ENCODE assay signal across 26 cellular contexts in the genomic region with DNA sequence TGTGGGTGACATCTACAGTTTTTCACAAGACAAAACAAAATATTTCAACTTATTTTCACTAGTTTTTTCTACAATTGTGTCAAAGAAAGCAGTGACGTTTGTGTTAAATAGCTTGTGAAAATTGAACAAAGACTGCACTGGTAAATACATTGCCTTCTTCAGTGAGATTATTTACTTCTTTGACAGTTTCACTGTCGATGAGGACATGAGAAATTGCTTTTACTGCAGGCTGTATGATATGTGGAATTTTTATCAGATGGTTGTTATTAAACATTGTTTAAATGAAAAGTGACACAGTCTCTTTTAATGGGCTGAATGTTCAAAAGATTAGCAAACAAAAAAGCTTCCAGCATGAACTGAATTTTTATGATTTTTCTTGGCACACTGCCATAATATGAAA.
"Had no signal": no experiment of that assay in that cellular context is flagged by ENCODE, and none has a peak within 500 bp of the region (broad histone marks: within the 10 kb centered on the region; RNA-seq: fewer than 3 reads in every experiment).

No MANE protein-coding gene starts in this region.

- H3K4me3 Mint-ChIP-seq: activated CD8-positive, alpha-beta T cell treated with anti-CD3 and anti-CD28 coated beads for 36 hours; activated naive CD8-positive, alpha-beta T cell treated with anti-CD3 and anti-CD28 coated beads, Interleukin-2, amount 10 ng/mL, durations not matched to agents 7 days and 5 days; activated T-cell treated with anti-CD3 and anti-CD28 coated beads, Interleukin-2, amount 50 U/mL, for 72 hours; T-helper 1 cell treated with Interleukin-12 subunit alpha and Interleukin-12 subunit beta and Interleukin-4 antibody, amounts not matched to agents 30 μg/mL and 1 μg/mL, for 36 hours had no signal

- H3K27ac ChIP-seq: adrenal gland, SJSA1 had no signal

- H3K9me3 Mint-ChIP-seq: activated naive CD8-positive, alpha-beta T cell treated with anti-CD3 and anti-CD28 coated beads, Interleukin-2, amount 10 ng/mL, durations not matched to agents 7 days and 5 days had no signal

- DNase-seq: activated CD4-positive, alpha-beta T cell treated with anti-CD3 and anti-CD28 coated beads for 4 hours; activated CD8-positive, alpha-beta memory T cell treated with anti-CD3 and anti-CD28 coated beads, Interleukin-2, amount 50 U/mL, for 4 hours; activated CD8-positive, alpha-beta T cell treated with anti-CD3 and anti-CD28 coated beads for 36 hours; activated gamma-delta T cell treated with Interleukin-2 at 50 U/mL for 16 hours; activated naive CD4-positive, alpha-beta T cell treated with anti-CD3 and anti-CD28 coated beads, Interleukin-2, amount 50 U/mL, for 16 hours; activated naive CD8-positive, alpha-beta T cell treated with anti-CD3 and anti-CD28 coated beads, Interleukin-2, amount 10 ng/mL, durations not matched to agents 7 days and 5 days; activated T-cell treated with anti-CD3 and anti-CD28 coated beads, Interleukin-2, amount 50 U/mL, for 72 hours; adrenal gland; anterior cingulate cortex; cerebellar nuclear complex; Karpas-422; NCI-H1092; NCI-H146; NCI-H187 treated with DMSO at 0.1 percent for 48 hours; NCI-H2081 treated with DMSO at 0.1 percent for 48 hours; NCI-H2171 treated with DMSO at 0.1 percent for 48 hours; NCI-H226; NCI-H510A; NCI-H526 treated with DMSO at 0.1 percent for 48 hours; NK-92 treated with Interleukin-12 subunit alpha and Interleukin-12 subunit beta, amount 100 ng/mL, for 24 hours; SHP77 had no signal

- H3K36me3 ChIP-seq: adrenal gland, SJSA1 had no signal

- H3K36me3 Mint-ChIP-seq: activated naive CD8-positive, alpha-beta T cell treated with anti-CD3 and anti-CD28 coated beads, Interleukin-2, amount 10 ng/mL, durations not matched to agents 7 days and 5 days had no signal

- ATAC-seq: activated CD4-positive, CD25-positive, alpha-beta regulatory T cell treated with anti-CD3 and anti-CD28 coated beads, Interleukin-2, amount 50 U/mL, for 24 hours; activated CD8-positive, alpha-beta T cell treated with anti-CD3 and anti-CD28 coated beads for 36 hours; activated T-cell treated with anti-CD3 and anti-CD28 coated beads, Interleukin-2, amount 50 U/mL, for 72 hours; SK-N-SH treated with all-trans-retinoic acid at 6 μM for 48 hours had no signal

- H3K9me3 ChIP-seq: adrenal gland, SJSA1 had no signal

- H3K4me1 ChIP-seq: adrenal gland, SJSA1 had no signal

- H3K27me3 ChIP-seq: adrenal gland, SJSA1 had no signal

- H3K4me1 Mint-ChIP-seq: activated naive CD8-positive, alpha-beta T cell treated with anti-CD3 and anti-CD28 coated beads, Interleukin-2, amount 10 ng/mL, durations not matched to agents 7 days and 5 days had no signal

- H3K27me3 Mint-ChIP-seq: activated CD8-positive, alpha-beta T cell treated with anti-CD3 and anti-CD28 coated beads for 36 hours; activated naive CD8-positive, alpha-beta T cell treated with anti-CD3 and anti-CD28 coated beads, Interleukin-2, amount 10 ng/mL, durations not matched to agents 7 days and 5 days had no signal

- H3K27ac Mint-ChIP-seq: activated CD8-positive, alpha-beta T cell treated with anti-CD3 and anti-CD28 coated beads for 36 hours; activated naive CD8-positive, alpha-beta T cell treated with anti-CD3 and anti-CD28 coated beads, Interleukin-2, amount 10 ng/mL, durations not matched to agents 7 days and 5 days; activated T-cell treated with anti-CD3 and anti-CD28 coated beads, Interleukin-2, amount 50 U/mL, for 72 hours; activated T-helper 2 cell treated with anti-CD3 and anti-CD28 coated beads, Interferon-gamma antibody, Interleukin-2, Interleukin-4, amounts not matched to agents 10 μg/mL and 5 μg/mL and 100 μg/mL, durations not matched to agents 14 hours and 24 hours and 36 hours; T-helper 1 cell treated with Interleukin-12 subunit alpha and Interleukin-12 subunit beta and Interleukin-4 antibody, amounts not matched to agents 30 μg/mL and 1 μg/mL, for 36 hours had no signal

- H3K4me3 ChIP-seq: adrenal gland, SJSA1 had no signal
